ENCODE assay signal across 10 cellular contexts in the genomic region with DNA sequence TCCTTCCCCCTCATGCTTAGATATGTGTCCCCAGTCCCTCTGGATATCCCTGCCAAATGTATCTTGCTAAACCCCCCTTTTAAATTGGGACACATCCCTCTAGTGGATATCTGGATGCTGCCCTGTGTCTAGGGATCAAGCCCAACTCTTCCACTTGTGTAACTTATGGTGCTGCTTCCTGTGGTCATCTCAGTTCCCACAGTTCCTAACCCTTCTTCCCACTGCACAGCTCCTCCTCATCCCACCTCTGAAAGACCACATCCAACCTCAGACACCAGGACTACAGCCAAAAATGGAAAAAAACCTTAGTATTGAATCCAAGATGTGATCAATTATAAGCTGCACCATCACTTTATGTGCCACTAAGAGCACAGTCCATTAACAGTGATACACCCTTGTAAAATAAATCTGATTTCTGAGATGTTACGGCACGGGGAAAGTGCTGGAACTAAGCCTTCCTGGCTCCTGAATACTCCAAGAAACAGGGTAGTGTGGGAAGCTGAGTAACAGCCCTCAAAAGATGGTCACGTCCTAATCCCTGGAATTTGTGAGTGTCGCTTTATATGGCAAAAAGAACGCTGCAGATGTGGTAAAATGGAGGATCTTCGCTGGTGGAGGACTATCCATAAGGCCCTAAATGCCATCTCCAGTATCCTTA. TPM values are rescaled to one million over a fixed set of nuclear protein-coding genes. Genes with fewer than 3 reads are reported as not detected.
DNase-seq lines count a peak whose midpoint lies in the region; ATAC-seq, FAIRE-seq and TF ChIP-seq lines count a peak whose summit lies in the region.
"Had no signal": no experiment of that assay in that cellular context is flagged by ENCODE, and none has a peak within 500 bp of the region (broad histone marks: within the 10 kb centered on the region; RNA-seq: fewer than 3 reads in every experiment).

No MANE protein-coding gene starts in this region.

- FAIRE-seq in A549 (lab: Jason Lieb, UNC) (no peak), GM12891 (lab: Jason Lieb, UNC) (no peak)

- H3K27ac ChIP-seq in A549 (peak overlapping the region; percentile 3 to 75; a peak in 4 of 6 replicates), HUES6 (ENCODE audit: low read depth, low read length) (peak overlapping the region; percentile 7; the same call in 1 of the 2 replicates), cingulate gyrus (ENCODE audit: low read depth, low read length) (peak overlapping the region; percentile 8)

- no peaks in the 10 kb centered on the region for H3K27me3 Mint-ChIP-seq in nephron progenitor cell (ENCODE audit: low read depth, poor library complexity)

- no peak for TF ChIP-seq CTCF in A549 (IDR thresholded peaks at IDR 0.05)
- no peak for TF ChIP-seq CTCF in nephron progenitor cell (IDR thresholded peaks at IDR 0.05)

- no peak for TF ChIP-seq POLR2A in A549 (IDR thresholded peaks at IDR 0.05; ENCODE audit: low read length)
- TF ChIP-seq POLR2A in GM12891 (IDR thresholded peaks at IDR 0.05; ENCODE audit: low read depth, low read length): no peak

- CTCF ChIA-PET in A549 (lab: Yijun Ruan, JAX): interaction anchor here (1.3 to 2.4 kb wide), 3 partner anchors 9 to 120 kb away, joined by 3 to 7 read pairs (median 4); no protein-coding TSS in a partner anchor

- H3K4me1 ChIP-seq in A549: peaks cover 76% of the 10 kb centered on the region
- H3K4me1 ChIP-seq in HUES6 (ENCODE audit: control insufficient read depth, insufficient read depth, low read length): peaks cover 65% of the 10 kb centered on the region

- H3K4me3 ChIP-seq in A549: no peak overlapping the region
- H3K4me3 ChIP-seq in HUES6 (ENCODE audit: low read depth, low read length): no peak overlapping the region

- peak overlapping the region; percentile 3 for H3K4me3 Mint-ChIP-seq in nephron progenitor cell

- peaks cover 48% of the 10 kb centered on the region for H3K36me3 Mint-ChIP-seq in nephron progenitor cell (ENCODE audit: low read depth)

- ATAC-seq in A549: no peak
- no peak for ATAC-seq in GM18873 (IDR thresholded peaks at IDR 0.05; ENCODE audit: low FRiP score, unreplicated experiment)
- no peak for ATAC-seq in HG02852 (IDR thresholded peaks at IDR 0.05; ENCODE audit: unreplicated experiment)
- ATAC-seq: SK-N-SH treated with all-trans-retinoic acid at 6 μM for 48 hours had no signal

- H3K36me3 ChIP-seq in HUES6 (ENCODE audit: control insufficient read depth, insufficient read depth, low read length): no peaks in the 10 kb centered on the region

- H3K9me3 Mint-ChIP-seq in nephron progenitor cell: peaks cover 35% of the 10 kb centered on the region

- peak overlapping the region; percentile 99; the same call in 2 of the 3 replicates for H3K4me2 ChIP-seq in A549

- DNase-seq in A549 (ENCODE audit: low read depth in 1 of 2, low spot score in 1 of 2) (no peak), nephron progenitor cell (no peak), GM12891 (ENCODE audit: insufficient read length, low spot score) (no peak), amniotic stem cell (lab: John Stamatoyannopoulos, UW) (no peak)
- DNase-seq: NCI-H146 had no signal

- H3K9me3 ChIP-seq in A549 (no peaks in the 10 kb centered on the region), HUES6 (ENCODE audit: control insufficient read depth, insufficient read depth, low read depth, low read length) (no peaks in the 10 kb centered on the region)

- TF ChIP-seq EP300 in A549 (IDR thresholded peaks at IDR 0.05): no peak

- no peaks in the 10 kb centered on the region for H3K27me3 ChIP-seq in HUES6 (ENCODE audit: control insufficient read depth, insufficient read depth, low read length)

- TF ChIP-seq RAD21 in A549 (conservative IDR thresholded peaks at IDR 0.05 in 1 of 2, IDR thresholded peaks at IDR 0.05 in 1 of 2): no peak

- whole genome bisulfite sequencing in A549 (ENCODE audit: missing lambda C conversion rate): 88% methylated on average over 6 of the region's 6 CpGs

- H3K9ac ChIP-seq in HUES6 (ENCODE audit: low read length): peak overlapping the region; percentile 34

- H3K27ac Mint-ChIP-seq in nephron progenitor cell: peak overlapping the region; percentile 96

- H3K4me1 Mint-ChIP-seq in nephron progenitor cell: peaks cover 82% of the 10 kb centered on the region

- POLR2A ChIA-PET in A549 (lab: Yijun Ruan, JAX): no interaction called here

TF ChIP-seq in A549, 52 proteins besides CTCF, POLR2A, EP300 and RAD21:
- TF ChIP-seq HOXA7 (CRISPR knock-in tag; IDR thresholded peaks at IDR 0.05) (no peak), HDAC2 (IDR thresholded peaks at IDR 0.05) (no peak)

TF ChIP-seq in GM12891, 5 proteins besides CTCF, POLR2A, EP300 and RAD21:
- no peak for TF ChIP-seq POLR2AphosphoS5 (IDR thresholded peaks at IDR 0.05; ENCODE audit: low read depth, low read length)
- TF ChIP-seq SPI1 (IDR thresholded peaks at IDR 0.05; ENCODE audit: low read depth, low read length): no peak
- no peak for TF ChIP-seq PAX5 (IDR thresholded peaks at IDR 0.05; ENCODE audit: insufficient read depth, low read length, severe bottlenecking)
- TF ChIP-seq POU2F2 (IDR thresholded peaks at IDR 0.05; ENCODE audit: low read depth, low read length): no peak
- TF ChIP-seq TAF1 (IDR thresholded peaks at IDR 0.05; ENCODE audit: low read depth, low read length): no peak
TF ChIP-seq in GM12891: peak in this region for 0.

RNA-seq across cellular contexts. Expression of a gene that starts 13.7 kb away (rescaled TPM):
- polyA plus RNA-seq in A549 (2011; rRNA removed) (73.2 and 77.0 TPM in 2 replicates), A549 (2017; fragmentation: RNase III; extraction: RNeasy Plus Mini Kit Qiagen cat#74134 plus additional on column Dnase treatment) (41.8 to 48.3 TPM (median 45.8 TPM) in 3 replicates)
- 22.5 and 29.6 TPM in 2 replicates for polyA plus RNA-seq in A549 (2012; cell fraction: cytosol; rRNA removed)
- polyA plus RNA-seq in A549 (2012; cell fraction: nucleus; rRNA removed): 30.1 and 31.2 TPM in 2 replicates
- polyA minus RNA-seq in A549 (2011; rRNA and poly(A)+ RNA removed): 54.6 and 62.5 TPM in 2 replicates
- 15.4 TPM for polyA plus RNA-seq in GM12891 (2012; ENCODE audit: low read depth, missing spikeins)

RNA-seq across cellular contexts. Expression of a gene that starts 40.8 kb away (rescaled TPM):
- polyA plus RNA-seq in A549 (2011; rRNA removed) (10.6 and 17.4 TPM in 2 replicates), A549 (2017; fragmentation: RNase III; extraction: RNeasy Plus Mini Kit Qiagen cat#74134 plus additional on column Dnase treatment) (8.7 to 10.0 TPM (median 9.1 TPM) in 3 replicates)
- 11.0 and 11.8 TPM in 2 replicates for polyA plus RNA-seq in A549 (2012; cell fraction: cytosol; rRNA removed)
- polyA plus RNA-seq in A549 (2012; cell fraction: nucleus; rRNA removed): 41.8 and 42.7 TPM in 2 replicates
- 5.8 and 7.5 TPM in 2 replicates for polyA minus RNA-seq in A549 (2011; rRNA and poly(A)+ RNA removed)
- 7.6 TPM for polyA plus RNA-seq in GM12891 (2012; ENCODE audit: low read depth, missing spikeins)
